Comparison of ENCODE assay signal across 34 cellular contexts in the genomic region with DNA sequence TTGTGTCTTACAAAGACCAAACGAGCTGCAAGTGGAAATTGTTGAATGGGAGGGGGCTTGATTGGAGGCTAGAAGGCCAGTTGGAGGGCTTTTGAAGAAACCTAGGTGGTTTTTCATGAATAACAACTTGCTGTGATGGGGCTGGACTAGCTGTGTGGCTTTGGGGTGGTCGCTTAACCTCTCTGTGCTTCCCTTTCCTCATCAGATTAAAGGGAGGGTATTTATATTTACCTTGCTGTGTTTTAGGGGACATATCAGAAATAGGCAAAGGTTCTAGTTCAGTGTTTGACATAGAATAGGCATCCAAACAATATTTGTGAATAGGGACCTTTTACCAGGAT.
"Had no signal": no experiment of that assay in that cellular context is flagged by ENCODE, and none has a peak within 500 bp of the region (broad histone marks: within the 10 kb centered on the region; RNA-seq: fewer than 3 reads in every experiment).

No MANE protein-coding gene starts in this region.

- H3K36me3 ChIP-seq: MG63 had no signal

- DNase-seq: Karpas-422, Kasumi-1, MG63, MM.1S, MV-4-11, NCI-H1048, NCI-H1092, NCI-H1092 treated with DMSO at 0.1 percent for 48 hours, NCI-H1105, NCI-H1105 treated with DMSO at 0.1 percent for 48 hours, NCI-H1417, NCI-H1417 treated with DMSO at 0.1 percent for 48 hours, NCI-H1436, NCI-H1436 treated with DMSO at 0.1 percent for 48 hours, NCI-H146, NCI-H1694, NCI-H1694 treated with DMSO at 0.1 percent for 48 hours, NCI-H187, NCI-H187 treated with DMSO at 0.1 percent for 48 hours, NCI-H1930, NCI-H2029, NCI-H2029 treated with DMSO at 0.1 percent for 48 hours, NCI-H2081, NCI-H2081 treated with DMSO at 0.1 percent for 48 hours, NCI-H2107, NCI-H2171, NCI-H2171 treated with DMSO at 0.1 percent for 48 hours, NCI-H2227 treated with DMSO at 0.1 percent for 48 hours, NCI-H226, NCI-H345, NCI-H446, NCI-H446 treated with DMSO at 0.1 percent for 48 hours, NCI-H510A, NCI-H510A treated with DMSO at 0.1 percent for 48 hours had no signal

- H3K27me3 ChIP-seq: MG63 had no signal

- H3K9me3 ChIP-seq: MG63 had no signal

- H3K4me3 ChIP-seq: MG63 had no signal
